ENCODE assay signal across 8 cellular contexts in the genomic region with DNA sequence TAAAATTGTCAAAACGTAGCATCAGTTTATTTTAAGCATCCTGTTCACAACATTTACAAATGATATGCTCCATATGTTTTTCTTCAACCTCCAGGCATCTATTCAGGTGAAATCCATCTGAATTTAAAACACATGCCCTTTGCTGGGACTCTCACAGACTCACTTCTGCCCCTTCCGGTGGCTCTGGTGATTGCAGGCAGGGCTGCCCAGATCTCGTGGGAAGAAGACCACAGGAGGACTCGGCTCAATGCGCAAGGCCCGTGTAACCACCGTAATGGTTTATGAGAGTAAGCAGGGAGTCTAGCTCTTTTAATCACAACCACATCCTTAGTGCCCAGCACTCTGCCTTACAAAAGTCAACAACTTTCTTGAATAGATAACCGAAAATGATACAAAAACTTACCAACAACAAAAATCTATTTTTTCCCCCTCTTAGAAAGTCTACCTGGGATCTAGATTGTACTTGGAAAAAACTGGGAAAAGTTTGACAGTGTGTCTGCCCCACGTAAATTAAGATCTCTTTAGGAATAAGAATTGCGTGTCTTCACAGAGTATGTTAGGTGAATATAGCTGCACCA.
A peak's percentile ranks its signal among the peaks of the same experiment; 100 is the strongest.
DNase-seq lines count a peak whose midpoint lies in the region; ATAC-seq, FAIRE-seq and TF ChIP-seq lines count a peak whose summit lies in the region.

No MANE protein-coding gene starts in this region.

- ATAC-seq in HG03439 (IDR thresholded peaks at IDR 0.05; ENCODE audit: unreplicated experiment) = peak; percentile 82
- ATAC-seq in HG03025 (IDR thresholded peaks at IDR 0.05; ENCODE audit: low FRiP score, unreplicated experiment) = no peak

- H3K36me3 Mint-ChIP-seq in activated T-helper 1 cell treated with anti-CD3 and anti-CD28 coated beads, Interleukin-12 subunit alpha, Interleukin-12 subunit beta, Interleukin-2, Interleukin-4 antibody, amounts not matched to agents 30 ng/mL and 10 ng/mL and 1 ng/mL, durations not matched to agents 14 hours and 24 hours and 36 hours (ENCODE audit: low read depth) = no peaks in the 10 kb centered on the region

- H3K27ac Mint-ChIP-seq in activated T-helper 1 cell treated with anti-CD3 and anti-CD28 coated beads, Interleukin-12 subunit alpha, Interleukin-12 subunit beta, Interleukin-2, Interleukin-4 antibody, amounts not matched to agents 30 ng/mL and 10 ng/mL and 1 ng/mL, durations not matched to agents 14 hours and 24 hours and 36 hours = no peak overlapping the region

- DNase-seq in activated T-helper 1 cell treated with anti-CD3 and anti-CD28 coated beads, Interleukin-2, amount 50 U/mL, for 16 hours (ENCODE audit: low read depth in 1 of 2, low spot score in 1 of 2) = peak; percentile 4 to 9
- DNase-seq in activated T-helper 1 cell treated with anti-CD3 and anti-CD28 coated beads, Interleukin-12 subunit alpha, Interleukin-12 subunit beta, Interleukin-2, Interleukin-4 antibody, amounts not matched to agents 30 ng/mL and 10 ng/mL and 1 ng/mL, durations not matched to agents 14 hours and 24 hours and 36 hours (ENCODE audit: low spot score) = no peak
- DNase-seq in SK-MEL-5 (ENCODE audit: low read depth, low spot score) (peak; percentile 85), astrocyte of the hippocampus (ENCODE audit: low read depth, low spot score) (peak; percentile 34), kidney (peak; percentile 78)
- peak; percentile 6 for DNase-seq in stimulated activated CD8-positive, alpha-beta memory T cell treated with anti-CD3 and anti-CD28 coated beads, Interleukin-15, amount 100 ng/mL, for 24 hours (ENCODE audit: low read depth)

- intact Hi-C loops in activated T-helper 1 cell treated with anti-CD3 and anti-CD28 coated beads, Interleukin-12 subunit alpha, Interleukin-12 subunit beta, Interleukin-2, Interleukin-4 antibody, amounts not matched to agents 30 ng/mL and 10 ng/mL and 1 ng/mL, durations not matched to agents 14 hours and 24 hours and 36 hours (cut with micrococcal nuclease) = no loop called here
- intact Hi-C loops in kidney (cut with DNase I) = no loop called here

- peaks cover 6% of the 10 kb centered on the region for H3K9me3 Mint-ChIP-seq in activated T-helper 1 cell treated with anti-CD3 and anti-CD28 coated beads, Interleukin-12 subunit alpha, Interleukin-12 subunit beta, Interleukin-2, Interleukin-4 antibody, amounts not matched to agents 30 ng/mL and 10 ng/mL and 1 ng/mL, durations not matched to agents 14 hours and 24 hours and 36 hours

- H3K4me1 ChIP-seq in kidney (ENCODE audit: control insufficient read depth in 1 of 2, insufficient read depth in 1 of 2, low read depth in 1 of 2, low read length in 2 of 2) = peaks cover 0 to 2% of the 10 kb centered on the region in 2 donors

- FAIRE-seq in kidney (lab: Jason Lieb, UNC) = no peak

- H3K36me3 ChIP-seq in kidney (ENCODE audit: control insufficient read depth in 1 of 2, insufficient read depth in 2 of 2, low read length in 2 of 2) = no peaks in the 10 kb centered on the region

- H3K27me3 Mint-ChIP-seq in activated T-helper 1 cell treated with anti-CD3 and anti-CD28 coated beads, Interleukin-12 subunit alpha, Interleukin-12 subunit beta, Interleukin-2, Interleukin-4 antibody, amounts not matched to agents 30 ng/mL and 10 ng/mL and 1 ng/mL, durations not matched to agents 14 hours and 24 hours and 36 hours (ENCODE audit: insufficient read depth) = no peaks in the 10 kb centered on the region

- in situ Hi-C loops in SK-MEL-5 (cut with HindIII; ENCODE audit: low pct_unique_long_range_greater_than_20kb, low sequenced_read_pairs) = no loop called here

- no peak overlapping the region for H3K4me3 ChIP-seq in kidney (ENCODE audit: low read length in 2 of 2)

- H3K9me3 ChIP-seq in kidney (ENCODE audit: control insufficient read depth in 1 of 2, low read length in 2 of 2) = no peaks in the 10 kb centered on the region

- H3K4me3 Mint-ChIP-seq in activated T-helper 1 cell treated with anti-CD3 and anti-CD28 coated beads, Interleukin-12 subunit alpha, Interleukin-12 subunit beta, Interleukin-2, Interleukin-4 antibody, amounts not matched to agents 30 ng/mL and 10 ng/mL and 1 ng/mL, durations not matched to agents 14 hours and 24 hours and 36 hours = no peak overlapping the region

- no peak overlapping the region for H3K27ac ChIP-seq in kidney (ENCODE audit: low read depth in 2 of 2, low read length in 2 of 2)

- H3K4me1 Mint-ChIP-seq in activated T-helper 1 cell treated with anti-CD3 and anti-CD28 coated beads, Interleukin-12 subunit alpha, Interleukin-12 subunit beta, Interleukin-2, Interleukin-4 antibody, amounts not matched to agents 30 ng/mL and 10 ng/mL and 1 ng/mL, durations not matched to agents 14 hours and 24 hours and 36 hours (ENCODE audit: low read depth) = no peaks in the 10 kb centered on the region

- H3K9ac ChIP-seq in kidney (ENCODE audit: low read length in 2 of 2) = no peak overlapping the region

- peak; percentile 48 for TF ChIP-seq CTCF in kidney (IDR thresholded peaks at IDR 0.05; ENCODE audit: borderline replicate concordance, extremely low read depth, insufficient read depth)
